Comparison of ENCODE assay signal across 13 cellular contexts in genomic region chr9:134302130-134302817, GRCh38.
"Had no signal": no experiment of that assay in that cellular context is flagged by ENCODE, and none has a peak within 500 bp of the region (broad histone marks: within the 10 kb centered on the region; RNA-seq: fewer than 3 reads in every experiment).

No MANE protein-coding gene starts in this region.

- H3K9me3 Mint-ChIP-seq: activated CD4-positive, alpha-beta T cell treated with anti-CD3 and anti-CD28 coated beads, Interleukin-2, amount 10 ng/mL, durations not matched to agents 24 days and 14 days; activated naive CD4-positive, alpha-beta T cell treated with anti-CD3 and anti-CD28 coated beads, Interleukin-2, amount 10 ng/mL, durations not matched to agents 7 days and 5 days; activated T-cell treated with anti-CD3 and anti-CD28 coated beads, Interleukin-2, amount 50 U/mL, for 4 hours; stimulated activated naive B cell treated with anti-CD40 and anti-IgM and Interleukin-4, amounts not matched to agents 10 μg/mL and 1 μg/mL and 100 μg/mL, for 72 hours had no signal

- H3K4me3 Mint-ChIP-seq: activated CD4-positive, alpha-beta T cell treated with anti-CD3 and anti-CD28 coated beads, Interleukin-2, amount 10 ng/mL, durations not matched to agents 24 days and 14 days; activated CD8-positive, alpha-beta T cell treated with anti-CD3 and anti-CD28 coated beads, Interleukin-2, amount 10 ng/mL, durations not matched to agents 7 days and 5 days; activated naive CD4-positive, alpha-beta T cell treated with anti-CD3 and anti-CD28 coated beads, Interleukin-2, amount 10 ng/mL, durations not matched to agents 7 days and 5 days; activated T-cell treated with anti-CD3 and anti-CD28 coated beads, Interleukin-2, amount 50 U/mL, for 4 hours; nephron; stimulated activated naive B cell treated with anti-CD40 and anti-IgM and Interleukin-4, amounts not matched to agents 10 μg/mL and 1 μg/mL and 100 μg/mL, for 72 hours had no signal

- H3K27ac Mint-ChIP-seq: activated CD4-positive, alpha-beta T cell treated with anti-CD3 and anti-CD28 coated beads, Interleukin-2, amount 10 ng/mL, durations not matched to agents 24 days and 14 days; nephron; stimulated activated naive B cell treated with anti-CD40 and anti-IgM and Interleukin-4, amounts not matched to agents 10 μg/mL and 1 μg/mL and 100 μg/mL, for 72 hours had no signal

- ATAC-seq: left colon had no signal

- H3K4me1 Mint-ChIP-seq: nephron had no signal

- DNase-seq: activated CD4-positive, CD25-positive, alpha-beta regulatory T cell; adrenal gland; dermis blood vessel endothelial cell; left colon; nucleus accumbens; sigmoid colon had no signal

- FAIRE-seq: islet of Langerhans had no signal

- H3K36me3 Mint-ChIP-seq: activated naive CD4-positive, alpha-beta T cell treated with anti-CD3 and anti-CD28 coated beads, Interleukin-2, amount 10 ng/mL, durations not matched to agents 7 days and 5 days; stimulated activated naive B cell treated with anti-CD40 and anti-IgM and Interleukin-4, amounts not matched to agents 10 μg/mL and 1 μg/mL and 100 μg/mL, for 72 hours had no signal
